ENCODE assay signal across 8 cellular contexts in genomic region chr9:112750111-112750766, GRCh38. TPM values are rescaled to one million over a fixed set of nuclear protein-coding genes. Genes with fewer than 3 reads are reported as not detected.
DNase-seq lines count a peak whose midpoint lies in the region; ATAC-seq and TF ChIP-seq lines count a peak whose summit lies in the region.

TSS of gene SNX30 (plus strand) at chr9:112750760. CDS start at chr9:112751002, 242 bp downstream.

- intact Hi-C loops in stomach (cut with DNase I; ENCODE audit: low total_unique reads) = no loop called here

- no peaks in the 10 kb centered on the region for H3K27me3 Mint-ChIP-seq in neural crest cell (ENCODE audit: low read depth)

- peaks cover 28 to 54% (median 51%) of the 10 kb centered on the region in 4 donors for H3K4me1 ChIP-seq in stomach

- peak in 2 of 4 donors; percentile 28 to 51 for TF ChIP-seq POLR2A in stomach (IDR thresholded peaks at IDR 0.05)

- H3K9me3 ChIP-seq in KOPT-K1 (ENCODE audit: insufficient read depth, low read length, poor library complexity, severe bottlenecking) (no peaks in the 10 kb centered on the region), stomach (no peaks in the 10 kb centered on the region)

- no peaks in the 10 kb centered on the region for H3K36me3 ChIP-seq in KOPT-K1 (ENCODE audit: insufficient read depth, low read length)
- H3K36me3 ChIP-seq in stomach = no peaks in the 10 kb centered on the region

- H3K4me3 Mint-ChIP-seq in neural crest cell = peak within 1 kb of the TSS; percentile 94

- ATAC-seq in GM21786 (IDR thresholded peaks at IDR 0.05; ENCODE audit: unreplicated experiment) = peak; percentile 69

- H3K27ac ChIP-seq in KOPT-K1 (ENCODE audit: low read depth, low read length, poor library complexity, severe bottlenecking) = peak within 1 kb of the TSS; percentile 66
- peak within 1 kb of the TSS; percentile 77 to 92 (median 85) for H3K27ac ChIP-seq in stomach

- H3K9me3 Mint-ChIP-seq in neural crest cell = no peaks in the 10 kb centered on the region

- TF ChIP-seq CTCF in foreskin fibroblast (IDR thresholded peaks at IDR 0.05; ENCODE audit: low read depth, low read length) (no peak), neural crest cell (conservative IDR thresholded peaks at IDR 0.05) (no peak), stomach (IDR thresholded peaks at IDR 0.05) (peak in 1 of 7 experiments; percentile 23)

- H3K27me3 ChIP-seq in stomach = no peaks in the 10 kb centered on the region

- WGBS in stomach, 5 donors = 4 to 11% (median 6%) methylated on average over 20 to 49 of the region's 49 CpGs

- peaks cover 61% of the 10 kb centered on the region for H3K4me1 Mint-ChIP-seq in neural crest cell

- peak within 1 kb of the TSS; percentile 59 to 93 for H3K4me3 ChIP-seq in foreskin fibroblast (ENCODE audit: low read depth in 1 of 2, low read length in 2 of 2)
- H3K4me3 ChIP-seq in stomach = peak within 1 kb of the TSS; percentile 98 to 99 (median 98)

- peak within 1 kb of the TSS; percentile 99 for H3K27ac Mint-ChIP-seq in neural crest cell (ENCODE audit: unreplicated experiment)

- DNase-seq in EH (ENCODE audit: low read depth) = peak; percentile 93
- DNase-seq in SHP77 (lab: John Stamatoyannopoulos, UW) = peak; percentile 82 to 83
- peak; percentile 59 for DNase-seq in activated gamma-delta T cell treated with anti-CD3 and anti-CD28 coated beads, Interleukin-2, amount 50 U/mL, for 16 hours (ENCODE audit: low read depth)
- DNase-seq in foreskin fibroblast = peak; percentile 91 to 97
- peak; percentile 78 for DNase-seq in neural crest cell (ENCODE audit: low read depth, low spot score)
- DNase-seq in stomach = peak; percentile 92

- no peaks in the 10 kb centered on the region for H3K36me3 Mint-ChIP-seq in neural crest cell (ENCODE audit: low read depth)

- no peak for TF ChIP-seq EP300 in stomach (IDR thresholded peaks at IDR 0.05)

RNA-seq across cellular contexts. Expression of gene SNX30, which starts in this region (rescaled TPM):
- total RNA-seq in neural crest cell (14.5 and 15.5 TPM in 2 replicates), stomach (10 to 100 TPM in 3 of 5 donors, 1 to 10 TPM in 2; 1.2 to 37.1 (median 16.3) TPM)
- 1 to 10 TPM; 1.5 to 4.0 (median 3.1) TPM for polyA plus RNA-seq in stomach

Comparison
In these comparisons a context has a peak if more than half of its experiments do, and no peak if none do; other contexts are left out.
1. Peak in every context shown above with its lines: DNase-seq, ATAC-seq, H3K4me3 ChIP-seq and H3K27ac ChIP-seq.